11 cellular contexts compared by ENCODE assay signal in the genomic region with DNA sequence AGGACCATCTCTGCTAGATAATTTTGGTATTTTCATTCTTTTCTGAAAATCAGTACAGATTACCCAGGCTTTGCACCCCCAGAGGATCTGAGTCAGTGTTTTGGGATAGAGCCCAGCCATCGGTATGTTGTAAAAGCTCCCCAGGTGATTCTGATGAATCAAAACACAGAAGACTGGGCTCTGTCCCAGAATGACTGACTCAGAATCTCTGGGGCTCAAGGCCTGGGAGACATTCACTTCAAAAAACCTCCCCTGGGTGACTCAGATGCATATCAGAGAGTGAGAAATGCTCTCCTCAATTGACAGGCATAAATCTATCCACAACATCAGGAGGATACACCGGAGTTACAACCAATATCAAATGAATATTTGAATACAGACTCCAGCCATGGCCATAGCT. TPM values are rescaled to one million over a fixed set of nuclear protein-coding genes. Genes with fewer than 3 reads are reported as not detected.
DNase-seq lines count a peak whose midpoint lies in the region; ATAC-seq and TF ChIP-seq lines count a peak whose summit lies in the region.
"Had no signal": no experiment of that assay in that cellular context is flagged by ENCODE, and none has a peak within 500 bp of the region (broad histone marks: within the 10 kb centered on the region; RNA-seq: fewer than 3 reads in every experiment).

No MANE protein-coding gene starts in this region.

- no peaks in the 10 kb centered on the region for H3K36me3 ChIP-seq in GM23338 (ENCODE audit: insufficient read depth)
- H3K36me3 ChIP-seq: right lobe of liver, stomach had no signal

- H3K4me1 ChIP-seq in GM23338 (ENCODE audit: insufficient read depth) = peaks cover 11% of the 10 kb centered on the region; the same call in 1 of the 2 replicates
- H3K4me1 ChIP-seq: right lobe of liver, stomach had no signal

- TF ChIP-seq CTCF in GM23338 (conservative IDR thresholded peaks at IDR 0.05; ENCODE audit: low read depth in 2 of 2) (no peak), RWPE1 (conservative IDR thresholded peaks at IDR 0.05; ENCODE audit: low read depth) (no peak)

- peaks cover 5% of the 10 kb centered on the region; the same call in 1 of the 2 replicates for H3K9me2 ChIP-seq in GM23338 (ENCODE audit: insufficient read depth)

- no peak overlapping the region for H3K4me3 Mint-ChIP-seq in GM23338

- POLR2A ChIA-PET in RWPE1 (lab: Yijun Ruan, JAX; ENCODE audit: low non-redundant PET) = no interaction called here

- no peaks in the 10 kb centered on the region for H3K27me3 ChIP-seq in GM23338 (ENCODE audit: insufficient read depth)
- H3K27me3 ChIP-seq: stomach had no signal

- H3K9me3 Mint-ChIP-seq in GM23338 = no peaks in the 10 kb centered on the region; the same call in 2 of the 3 replicates

- ATAC-seq in GM23338 (peak; percentile 61; the same call in 2 of the 3 replicates), HG03565 (IDR thresholded peaks at IDR 0.05; ENCODE audit: unreplicated experiment) (no peak)

- H2AFZ ChIP-seq in GM23338 = peak overlapping the region; percentile 61; the same call in 1 of the 2 replicates

- DNase-seq in GM23338 (ENCODE audit: low spot score) (no peak), RWPE1 (ENCODE audit: low spot score) (peak; percentile 88), fibroblast of the conjunctiva (ENCODE audit: low read depth) (peak; percentile 85), smooth muscle cell of the brain vasculature (ENCODE audit: low read depth, low spot score) (peak; percentile 84), AML-193 (lab: John Stamatoyannopoulos, UW) (no peak), NCI-H1694 treated with DMSO at 0.1 percent for 48 hours (lab: John Stamatoyannopoulos, UW) (no peak)
- DNase-seq: activated naive CD4-positive, alpha-beta T cell treated with anti-CD3 and anti-CD28 coated beads, Interleukin-2, amount 50 U/mL, for 16 hours; NCI-H146; right lobe of liver; stomach had no signal

- H3F3A ChIP-seq in GM23338 (replicated peaks; ENCODE audit: low read depth) = no peaks in the 10 kb centered on the region

- H3K4me3 ChIP-seq in GM23338 = no peak overlapping the region
- H3K4me3 ChIP-seq: right lobe of liver, stomach had no signal

- peaks cover 6% of the 10 kb centered on the region for H3K27me3 Mint-ChIP-seq in GM23338 (ENCODE audit: insufficient read depth, low read depth, poor library complexity)

- peaks cover 17% of the 10 kb centered on the region for H3K4me1 Mint-ChIP-seq in GM23338

- no peak overlapping the region for H3K27ac Mint-ChIP-seq in GM23338

- H3K79me2 ChIP-seq in GM23338 (replicated peaks; ENCODE audit: insufficient read depth) = no peaks in the 10 kb centered on the region

- CTCF ChIA-PET in RWPE1 (lab: Yijun Ruan, JAX) = interaction anchor here (1.1 kb wide), 1 partner anchor 17 kb away, joined by 5 read pairs; no protein-coding TSS in a partner anchor

- H3K4me2 ChIP-seq in GM23338 = no peak overlapping the region

- H3K36me3 Mint-ChIP-seq in GM23338 (ENCODE audit: low read depth) = no peaks in the 10 kb centered on the region

- no peaks in the 10 kb centered on the region for H4K20me1 ChIP-seq in GM23338 (replicated peaks; ENCODE audit: insufficient read depth)

- H3K27ac ChIP-seq in GM23338 (ENCODE audit: low read depth) (no peak overlapping the region), RWPE1 (no peak overlapping the region)
- H3K27ac ChIP-seq: right lobe of liver, stomach had no signal

TF ChIP-seq in GM23338, 12 proteins besides CTCF, POLR2A, EP300 and RAD21:
- TF ChIP-seq CREB1 (CRISPR knock-in tag; IDR thresholded peaks at IDR 0.05; ENCODE audit: low read depth) = no peak
- TF ChIP-seq, protein P1, sequence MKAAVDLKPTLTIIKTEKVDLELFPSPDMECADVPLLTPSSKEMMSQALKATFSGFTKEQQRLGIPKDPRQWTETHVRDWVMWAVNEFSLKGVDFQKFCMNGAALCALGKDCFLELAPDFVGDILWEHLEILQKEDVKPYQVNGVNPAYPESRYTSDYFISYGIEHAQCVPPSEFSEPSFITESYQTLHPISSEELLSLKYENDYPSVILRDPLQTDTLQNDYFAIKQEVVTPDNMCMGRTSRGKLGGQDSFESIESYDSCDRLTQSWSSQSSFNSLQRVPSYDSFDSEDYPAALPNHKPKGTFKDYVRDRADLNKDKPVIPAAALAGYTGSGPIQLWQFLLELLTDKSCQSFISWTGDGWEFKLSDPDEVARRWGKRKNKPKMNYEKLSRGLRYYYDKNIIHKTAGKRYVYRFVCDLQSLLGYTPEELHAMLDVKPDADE (IDR thresholded peaks at IDR 0.05) = no peak
- TF ChIP-seq NANOG (IDR thresholded peaks at IDR 0.05; ENCODE audit: borderline replicate concordance) = no peak
- no peak for TF ChIP-seq POLR2AphosphoS5 (IDR thresholded peaks at IDR 0.05; ENCODE audit: low read depth)
- TF ChIP-seq, protein P2, sequence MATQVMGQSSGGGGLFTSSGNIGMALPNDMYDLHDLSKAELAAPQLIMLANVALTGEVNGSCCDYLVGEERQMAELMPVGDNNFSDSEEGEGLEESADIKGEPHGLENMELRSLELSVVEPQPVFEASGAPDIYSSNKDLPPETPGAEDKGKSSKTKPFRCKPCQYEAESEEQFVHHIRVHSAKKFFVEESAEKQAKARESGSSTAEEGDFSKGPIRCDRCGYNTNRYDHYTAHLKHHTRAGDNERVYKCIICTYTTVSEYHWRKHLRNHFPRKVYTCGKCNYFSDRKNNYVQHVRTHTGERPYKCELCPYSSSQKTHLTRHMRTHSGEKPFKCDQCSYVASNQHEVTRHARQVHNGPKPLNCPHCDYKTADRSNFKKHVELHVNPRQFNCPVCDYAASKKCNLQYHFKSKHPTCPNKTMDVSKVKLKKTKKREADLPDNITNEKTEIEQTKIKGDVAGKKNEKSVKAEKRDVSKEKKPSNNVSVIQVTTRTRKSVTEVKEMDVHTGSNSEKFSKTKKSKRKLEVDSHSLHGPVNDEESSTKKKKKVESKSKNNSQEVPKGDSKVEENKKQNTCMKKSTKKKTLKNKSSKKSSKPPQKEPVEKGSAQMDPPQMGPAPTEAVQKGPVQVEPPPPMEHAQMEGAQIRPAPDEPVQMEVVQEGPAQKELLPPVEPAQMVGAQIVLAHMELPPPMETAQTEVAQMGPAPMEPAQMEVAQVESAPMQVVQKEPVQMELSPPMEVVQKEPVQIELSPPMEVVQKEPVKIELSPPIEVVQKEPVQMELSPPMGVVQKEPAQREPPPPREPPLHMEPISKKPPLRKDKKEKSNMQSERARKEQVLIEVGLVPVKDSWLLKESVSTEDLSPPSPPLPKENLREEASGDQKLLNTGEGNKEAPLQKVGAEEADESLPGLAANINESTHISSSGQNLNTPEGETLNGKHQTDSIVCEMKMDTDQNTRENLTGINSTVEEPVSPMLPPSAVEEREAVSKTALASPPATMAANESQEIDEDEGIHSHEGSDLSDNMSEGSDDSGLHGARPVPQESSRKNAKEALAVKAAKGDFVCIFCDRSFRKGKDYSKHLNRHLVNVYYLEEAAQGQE (IDR thresholded peaks at IDR 0.05; ENCODE audit: unreplicated experiment) = no peak
- TF ChIP-seq ZNF114 (CRISPR knock-in tag; IDR thresholded peaks at IDR 0.05) = no peak
- TF ChIP-seq ZNF331 (CRISPR knock-in tag; IDR thresholded peaks at IDR 0.05; ENCODE audit: low read depth) = no peak

RNA-seq across cellular contexts. Expression of a gene that starts 32.6 kb away (rescaled TPM):
- not detected in 2 replicates for total RNA-seq in GM23338 (2014; rRNA removed; shearing (Covaris generic))
- 0.10 and 0.23 TPM in 2 replicates for polyA plus RNA-seq in GM23338 (2016; fragmentation: Nextera tagmentation; extraction: Ambion mirVana)
- total RNA-seq: right lobe of liver, stomach had no signal

Comparison
In these comparisons a context has a peak if more than half of its experiments do, and no peak if none do; other contexts are left out.
1. DNase-seq: peak in RWPE1 (single experiment), fibroblast of the conjunctiva (single experiment) and smooth muscle cell of the brain vasculature (single experiment); none in GM23338 (single experiment), AML-193 (0 of 2) and NCI-H1694 treated with DMSO at 0.1 percent for 48 hours (single experiment).